ENCODE assay signal across 12 cellular contexts in the genomic region with DNA sequence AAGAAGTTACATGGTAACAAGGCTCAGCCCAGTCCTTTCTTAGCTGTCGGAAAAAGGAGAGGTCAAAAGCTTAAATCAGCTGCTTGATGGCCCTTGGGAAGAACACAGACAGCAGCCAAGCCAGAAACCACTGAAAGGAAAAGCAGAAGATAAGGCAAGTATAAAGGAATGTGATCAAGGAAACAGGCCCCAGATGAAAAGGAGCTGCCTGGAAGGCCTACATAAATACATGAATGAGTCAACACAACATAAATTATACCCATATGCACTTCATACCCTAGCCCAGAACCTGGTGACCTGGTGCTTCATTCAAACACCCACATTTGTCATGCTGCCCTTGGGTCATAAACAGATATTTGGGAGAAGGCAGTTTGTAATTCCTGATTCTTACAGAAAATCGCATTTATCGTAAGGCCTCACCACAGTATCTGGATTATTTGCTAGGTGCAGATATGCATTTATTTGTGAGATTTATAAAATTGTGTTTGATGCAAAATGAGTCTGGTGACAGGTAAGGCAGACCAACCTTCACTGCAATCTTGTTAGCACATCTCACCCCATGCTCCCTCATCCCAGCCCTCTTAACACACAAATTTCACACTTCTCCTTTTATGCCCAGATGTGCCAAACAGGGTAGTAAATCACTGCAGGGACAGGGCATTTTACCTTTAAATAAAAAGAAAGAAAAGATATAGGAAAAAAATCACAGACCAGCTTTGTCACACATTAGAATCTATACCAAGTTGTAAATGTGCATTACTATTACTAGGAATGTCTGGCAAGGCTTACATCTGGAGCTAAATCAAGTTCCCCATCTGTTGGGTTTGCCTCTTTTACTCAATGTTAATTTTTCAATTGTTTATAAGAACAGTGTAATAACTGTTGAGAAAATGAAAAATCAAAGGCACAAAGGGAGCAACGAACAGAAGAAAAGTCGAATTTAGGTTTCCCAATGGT.
DNase-seq lines count a peak whose midpoint lies in the region; ATAC-seq and TF ChIP-seq lines count a peak whose summit lies in the region.
"Had no signal": no experiment of that assay in that cellular context is flagged by ENCODE, and none has a peak within 500 bp of the region (broad histone marks: within the 10 kb centered on the region; RNA-seq: fewer than 3 reads in every experiment).

No MANE protein-coding gene starts in this region.

- H3K9me3 ChIP-seq in SJSA1 (replicated peaks) (no peaks in the 10 kb centered on the region), gastroesophageal sphincter (no peaks in the 10 kb centered on the region)
- H3K9me3 ChIP-seq: body of pancreas had no signal

- DNase-seq in GM04503 (ENCODE audit: low read depth) (peak; percentile 64), SJSA1 (ENCODE audit: low read depth in 1 of 2, low spot score in 2 of 2) (peak; percentile 71 to 80), sciatic nerve (ENCODE audit: low spot score) (no peak), NCI-H128 (lab: John Stamatoyannopoulos, UW; ENCODE audit: unreplicated experiment) (no peak), SIG-M5 (lab: John Stamatoyannopoulos, UW) (no peak)
- no peak for DNase-seq in activated CD4-positive, CD25-positive, alpha-beta regulatory T cell treated with anti-CD3 and anti-CD28 coated beads, Interleukin-2, amount 50 U/mL, for 72 hours
- DNase-seq: NCI-H1930 had no signal

- TF ChIP-seq CTCF in gastroesophageal sphincter (IDR thresholded peaks at IDR 0.05): no peak

- no peak for TF ChIP-seq POLR2A in gastroesophageal sphincter (IDR thresholded peaks at IDR 0.05)

- ATAC-seq in gastroesophageal sphincter: no peak
- ATAC-seq in sciatic nerve: peak; percentile 51
- ATAC-seq in HG03460 (IDR thresholded peaks at IDR 0.05; ENCODE audit: unreplicated experiment): no peak
- ATAC-seq: body of pancreas; natural killer cell treated with Interleukin-12 subunit alpha and Interleukin-12 subunit beta and Interleukin-15 and Interleukin-18, amount 100 ng/mL, for 72 hours had no signal

- WGBS in gastroesophageal sphincter (ENCODE audit: low coverage in 1 of 2), 2 donors: 52% methylated on average over 5 of the region's 5 CpGs

- H3K4me3 ChIP-seq in SJSA1 (no peak overlapping the region), gastroesophageal sphincter (no peak overlapping the region)
- H3K4me3 ChIP-seq: body of pancreas had no signal

- H3K4me1 ChIP-seq in SJSA1 (replicated peaks): peaks cover 57% of the 10 kb centered on the region
- H3K4me1 ChIP-seq in gastroesophageal sphincter: peaks cover 18 to 87% (median 21%) of the 10 kb centered on the region in 3 donors
- H3K4me1 ChIP-seq: body of pancreas had no signal

- TF ChIP-seq EP300 in gastroesophageal sphincter (IDR thresholded peaks at IDR 0.05): no peak

- peak overlapping the region; percentile 95 for H3K27ac ChIP-seq in SJSA1
- H3K27ac ChIP-seq in gastroesophageal sphincter: peak overlapping the region; percentile 50 to 73 (median 64)
- H3K27ac ChIP-seq: body of pancreas, VCaP had no signal

- H3K36me3 ChIP-seq in SJSA1 (no peaks in the 10 kb centered on the region), gastroesophageal sphincter (no peaks in the 10 kb centered on the region)

- H3K27me3 ChIP-seq in SJSA1 (replicated peaks) (no peaks in the 10 kb centered on the region), gastroesophageal sphincter (no peaks in the 10 kb centered on the region)
- H3K27me3 ChIP-seq: body of pancreas had no signal

- intact Hi-C loops in sciatic nerve (cut with DNase I): no loop called here

Comparison
In these comparisons a context has a peak if more than half of its experiments do, and no peak if none do; other contexts are left out.
1. DNase-seq: peak in GM04503 (single experiment) and SJSA1 (2 of 2); none in sciatic nerve (single experiment), NCI-H128 (single experiment), activated CD4-positive, CD25-positive, alpha-beta regulatory T cell treated with anti-CD3 and anti-CD28 coated beads, Interleukin-2, amount 50 U/mL, for 72 hours (single experiment) and SIG-M5 (single experiment).